Comparison of ENCODE assay signal across 9 cellular contexts in the genomic region with DNA sequence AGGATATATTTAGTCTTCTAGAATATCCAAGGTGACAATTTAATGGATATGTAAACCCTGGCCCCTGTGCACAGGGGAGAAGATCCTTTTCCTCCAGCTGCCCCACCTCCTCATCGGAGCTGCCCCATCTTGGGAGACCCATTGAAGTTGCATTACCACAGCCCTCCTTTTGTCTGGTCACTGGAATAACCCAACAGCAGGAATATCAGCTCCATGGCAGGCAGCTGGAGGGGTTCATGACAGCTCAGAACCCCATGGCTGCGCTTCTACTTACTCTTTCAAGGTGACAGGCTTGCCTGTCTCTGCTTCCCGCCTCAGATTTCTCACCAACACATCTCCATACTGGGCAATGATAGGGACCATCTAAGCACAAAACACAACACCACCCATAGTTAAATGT. TPM values are rescaled to one million over a fixed set of nuclear protein-coding genes. Genes with fewer than 3 reads are reported as not detected.
"Had no signal": no experiment of that assay in that cellular context is flagged by ENCODE, and none has a peak within 500 bp of the region (broad histone marks: within the 10 kb centered on the region; RNA-seq: fewer than 3 reads in every experiment).

No MANE protein-coding gene starts in this region.

RNA-seq across cellular contexts. Expression of gene CYP3A4, which starts 14.5 kb away (rescaled TPM):
- total RNA-seq: OCI-LY7, PC-3, PC-9, Right ventricle myocardium inferior, RPMI7951, SJCRH30, SJSA1, SK-MEL-5 had no signal

RNA-seq across cellular contexts. Expression of gene CYP3A7, which starts 34.5 kb away (rescaled TPM):
- total RNA-seq: OCI-LY7, PC-3, PC-9, Right ventricle myocardium inferior, Right ventricle myocardium superior, RPMI7951, SJSA1, SK-MEL-5 had no signal

RNA-seq across cellular contexts. Expression of gene CYP3A43, which starts 58.3 kb away (rescaled TPM):
- total RNA-seq: OCI-LY7, PC-3, PC-9, Right ventricle myocardium inferior, Right ventricle myocardium superior, RPMI7951, SJCRH30, SJSA1, SK-MEL-5 had no signal
